Comparison of ENCODE assay signal across 20 cellular contexts in the genomic region with DNA sequence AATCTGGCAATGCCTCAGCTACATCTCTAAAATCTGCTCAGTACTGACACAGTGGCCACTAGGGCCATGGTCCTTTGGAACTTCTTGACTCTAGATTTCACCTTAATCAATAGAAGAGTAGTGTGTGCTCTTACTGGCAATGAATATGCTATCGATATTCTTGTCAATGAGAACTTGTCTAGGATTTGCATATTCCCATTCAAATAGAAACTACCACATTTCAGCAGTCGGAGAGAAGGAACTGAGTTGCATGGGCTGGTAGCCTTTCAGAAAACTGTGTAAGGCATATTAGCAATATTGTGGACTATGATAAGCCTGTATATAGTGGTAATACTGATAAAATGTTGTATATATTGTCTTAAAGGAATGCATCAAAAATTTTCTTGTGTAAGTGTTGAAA. TPM values are rescaled to one million over a fixed set of nuclear protein-coding genes. Genes with fewer than 3 reads are reported as not detected.
DNase-seq lines count a peak whose midpoint lies in the region; ATAC-seq and TF ChIP-seq lines count a peak whose summit lies in the region.
"Had no signal": no experiment of that assay in that cellular context is flagged by ENCODE, and none has a peak within 500 bp of the region (broad histone marks: within the 10 kb centered on the region; RNA-seq: fewer than 3 reads in every experiment).

No MANE protein-coding gene starts in this region.

- no peaks in the 10 kb centered on the region for H3K36me3 ChIP-seq in PC-9 (ENCODE audit: low read depth)

- no peaks in the 10 kb centered on the region for H3K9me2 ChIP-seq in PC-9 (ENCODE audit: insufficient read depth)

- intact Hi-C loops in PC-9 (cut with micrococcal nuclease; ENCODE audit: unreplicated experiment): no loop called here

- no peaks in the 10 kb centered on the region for H3F3A ChIP-seq in PC-9 (ENCODE audit: insufficient read depth, low read depth)

- no peaks in the 10 kb centered on the region for H3K9me3 ChIP-seq in PC-9 (ENCODE audit: insufficient read depth, low read depth)
- H3K9me3 ChIP-seq: A549 had no signal

- POLR2A ChIA-PET in PC-9 (lab: Charles Lee; ENCODE audit: unreplicated experiment): no interaction called here

- no peaks in the 10 kb centered on the region for H3K27me3 ChIP-seq in PC-9 (ENCODE audit: insufficient read depth, low read depth)
- H3K27me3 ChIP-seq: BLaER1 treated with 17β-estradiol and CSF1 and Interleukin-3, amounts not matched to agents 10 nM and 100 nM had no signal

- DNase-seq in PC-9: no peak
- no peak for DNase-seq in retina
- DNase-seq: GF-D8, H7, IMR-90, Karpas-422, MM.1S, NCI-H1092 treated with DMSO at 0.1 percent for 48 hours, NCI-H1694, NCI-H2227 treated with DMSO at 0.1 percent for 48 hours, NCI-H524 had no signal

- H3K4me1 ChIP-seq in PC-9 (replicated peaks; ENCODE audit: insufficient read depth): no peaks in the 10 kb centered on the region
- H3K4me1 ChIP-seq: A549 had no signal

- ATAC-seq in GM18511 (IDR thresholded peaks at IDR 0.05; ENCODE audit: unreplicated experiment) (peak; percentile 79), GM19463 (IDR thresholded peaks at IDR 0.05; ENCODE audit: unreplicated experiment) (peak; percentile 47), HG02759 (IDR thresholded peaks at IDR 0.05; ENCODE audit: unreplicated experiment) (peak; percentile 50), HG02852 (IDR thresholded peaks at IDR 0.05; ENCODE audit: unreplicated experiment) (no peak), HG03378 (IDR thresholded peaks at IDR 0.05; ENCODE audit: unreplicated experiment) (no peak), HG03439 (IDR thresholded peaks at IDR 0.05; ENCODE audit: unreplicated experiment) (no peak)
- ATAC-seq: A549, Panc1 had no signal

- no TSS peak for BruUV-seq in PC-9 (replicated peaks; lab: Mats Ljungman, UMichigan)

- CTCF ChIA-PET in PC-9 (lab: Charles Lee): no interaction called here

- 0 out of 2 replicates have a peak overlapping the region, but pooled peaks have one; percentile 42 for H2AFZ ChIP-seq in PC-9

- H3K79me2 ChIP-seq in PC-9 (ENCODE audit: low read depth): no peaks in the 10 kb centered on the region

- H3K4me2 ChIP-seq in PC-9: no peak overlapping the region
- H3K4me2 ChIP-seq: A549; BLaER1 treated with 17β-estradiol and CSF1 and Interleukin-3, amounts not matched to agents 10 nM and 100 nM had no signal

- H3K27ac ChIP-seq in PC-9: no peak overlapping the region
- H3K27ac ChIP-seq: A549; BLaER1 treated with 17β-estradiol and CSF1 and Interleukin-3, amounts not matched to agents 10 nM and 100 nM had no signal

- TF ChIP-seq CTCF in PC-9 (conservative IDR thresholded peaks at IDR 0.05): no peak

- no peaks in the 10 kb centered on the region for H4K20me1 ChIP-seq in PC-9 (ENCODE audit: insufficient read depth)
- H4K20me1 ChIP-seq: BLaER1 treated with 17β-estradiol and CSF1 and Interleukin-3, amounts not matched to agents 10 nM and 100 nM had no signal

- H3K4me3 ChIP-seq in PC-9: no peak overlapping the region
- H3K4me3 ChIP-seq: A549; BLaER1 treated with 17β-estradiol and CSF1 and Interleukin-3, amounts not matched to agents 10 nM and 100 nM had no signal

RNA-seq across cellular contexts. Expression of a gene that starts 45.3 kb away (rescaled TPM):
- 33.3 and 33.6 TPM in 2 replicates for total RNA-seq in PC-9 (2021)

Comparison
In these comparisons a context has a peak if more than half of its experiments do, and no peak if none do; other contexts are left out.
1. ATAC-seq: peak in GM18511 (single experiment), GM19463 (single experiment) and HG02759 (single experiment); none in HG02852 (single experiment), HG03378 (single experiment) and HG03439 (single experiment).